In the genomic region with DNA sequence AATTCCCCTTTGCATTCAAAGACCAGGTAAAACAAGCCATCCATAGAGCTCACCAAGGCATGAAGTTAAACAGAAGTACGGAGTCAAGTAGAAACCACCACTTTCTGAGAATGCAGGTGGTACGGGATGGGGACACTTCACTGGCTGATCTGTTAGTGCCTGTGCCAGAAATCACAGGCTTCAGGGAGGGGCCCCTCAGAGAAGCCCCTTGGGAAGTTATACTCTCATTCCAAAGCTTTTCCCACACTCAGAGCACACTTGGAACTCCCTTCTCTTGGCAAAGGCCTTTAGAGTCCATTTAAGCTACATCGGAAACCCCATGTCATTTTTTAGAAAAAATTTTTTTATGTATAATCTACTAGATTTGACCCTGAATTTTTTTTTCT, we compare ENCODE assay signal across 10 cellular contexts.
DNase-seq lines count a peak whose midpoint lies in the region; ATAC-seq and TF ChIP-seq lines count a peak whose summit lies in the region.
"Had no signal": no experiment of that assay in that cellular context is flagged by ENCODE, and none has a peak within 500 bp of the region (broad histone marks: within the 10 kb centered on the region; RNA-seq: fewer than 3 reads in every experiment).

No MANE protein-coding gene starts in this region.

- no peak overlapping the region for H2AK5ac ChIP-seq in neuronal stem cell (ENCODE audit: low read depth, low read length)

- no peak overlapping the region for H2BK120ac ChIP-seq in neuronal stem cell (ENCODE audit: low read depth, low read length)

- no peak overlapping the region for H3K4me3 ChIP-seq in CD4-positive, alpha-beta memory T cell (ENCODE audit: low read length in 2 of 2)
- H3K4me3 ChIP-seq in heart left ventricle (peak overlapping the region in 6 of 12 donors; percentile 15 to 49 (median 42)), neuronal stem cell (ENCODE audit: low read length in 2 of 2) (peak overlapping the region in 1 of 2 donors; percentile 46)

- peak overlapping the region; percentile 20 for H3K18ac ChIP-seq in neuronal stem cell (ENCODE audit: low read length)

- WGBS in heart left ventricle, 4 donors, result 28 to 32% methylated on average over 3 of the region's 3 CpGs; no CpG with 5 or more reads in 2 of the 4 donors
- WGBS in neuronal stem cell (ENCODE audit: extremely low coverage in 2 of 2, insufficient read length in 2 of 2, insufficient replicate concordance in 1 of 2), 2 donors, result no CpG with 5 or more reads among the region's 3 CpGs

- peak overlapping the region; percentile 85 for H2AFZ ChIP-seq in neuronal stem cell (ENCODE audit: low read length)

- POLR2A ChIA-PET in CD4-positive, alpha-beta memory T cell (lab: Charles Lee; ENCODE audit: partially characterized antibody), result no interaction called here
- POLR2A ChIA-PET in T-cell (lab: Charles Lee), result no interaction called here

- peak overlapping the region; percentile 48 for H3K14ac ChIP-seq in neuronal stem cell (ENCODE audit: low read length)

- TF ChIP-seq CTCF in heart left ventricle (IDR thresholded peaks at IDR 0.05), result no peak

- no peak for DNase-seq in CD4-positive, alpha-beta memory T cell
- no peak for DNase-seq in T-cell
- no peak for DNase-seq in heart left ventricle
- no peak for DNase-seq in neuronal stem cell (ENCODE audit: low spot score)
- DNase-seq in NCI-H2171 (lab: John Stamatoyannopoulos, UW), result no peak
- no peak for DNase-seq in superior temporal gyrus (ENCODE audit: extremely low spot score)
- DNase-seq in stimulated activated CD8-positive, alpha-beta memory T cell treated with anti-CD3 and anti-CD28 coated beads, Interleukin-4, amount 100 ng/mL, for 48 hours, result no peak
- DNase-seq in stimulated activated CD4-positive, alpha-beta T cell treated with anti-CD3 and anti-CD28 coated beads, Interleukin-15, amount 100 ng/mL, for 24 hours, result no peak
- DNase-seq: activated naive CD4-positive, alpha-beta T cell treated with anti-CD3 and anti-CD28 coated beads, Interleukin-2, amount 10 ng/mL, durations not matched to agents 7 days and 5 days; hippocampal formation had no signal

- no peaks in the 10 kb centered on the region for H3K27me3 Mint-ChIP-seq in CD4-positive, alpha-beta memory T cell
- H3K27me3 Mint-ChIP-seq in T-cell, result no peaks in the 10 kb centered on the region
- H3K27me3 Mint-ChIP-seq: activated naive CD4-positive, alpha-beta T cell treated with anti-CD3 and anti-CD28 coated beads, Interleukin-2, amount 10 ng/mL, durations not matched to agents 7 days and 5 days had no signal

- H2BK5ac ChIP-seq in neuronal stem cell (ENCODE audit: low read length), result no peak overlapping the region

- H3K4me3 Mint-ChIP-seq in CD4-positive, alpha-beta memory T cell, result peak overlapping the region in 6 of 8 donors; percentile 5 to 72 (median 62)
- H3K4me3 Mint-ChIP-seq in T-cell, result peak overlapping the region; percentile 48 to 56 (median 49)
- H3K4me3 Mint-ChIP-seq: activated naive CD4-positive, alpha-beta T cell treated with anti-CD3 and anti-CD28 coated beads, Interleukin-2, amount 10 ng/mL, durations not matched to agents 7 days and 5 days had no signal

- H3K36me3 Mint-ChIP-seq in CD4-positive, alpha-beta memory T cell, result no peaks in the 10 kb centered on the region
- H3K36me3 Mint-ChIP-seq in T-cell, result no peaks in the 10 kb centered on the region
- H3K36me3 Mint-ChIP-seq: activated naive CD4-positive, alpha-beta T cell treated with anti-CD3 and anti-CD28 coated beads, Interleukin-2, amount 10 ng/mL, durations not matched to agents 7 days and 5 days had no signal

- ATAC-seq in T-cell (replicated peaks in 1 of 4) (no peak), heart left ventricle (peak; percentile 27 to 63 (median 52))

- no peak for TF ChIP-seq POLR2A in heart left ventricle (IDR thresholded peaks at IDR 0.05)

- H3K9me3 Mint-ChIP-seq in CD4-positive, alpha-beta memory T cell, result no peaks in the 10 kb centered on the region
- no peaks in the 10 kb centered on the region for H3K9me3 Mint-ChIP-seq in T-cell
- H3K9me3 Mint-ChIP-seq: activated naive CD4-positive, alpha-beta T cell treated with anti-CD3 and anti-CD28 coated beads, Interleukin-2, amount 10 ng/mL, durations not matched to agents 7 days and 5 days had no signal

- H3K4ac ChIP-seq in neuronal stem cell (ENCODE audit: low read length), result no peak overlapping the region

- H3K23ac ChIP-seq in neuronal stem cell (ENCODE audit: low read depth, low read length, poor library complexity), result no peak overlapping the region

- H4K8ac ChIP-seq in neuronal stem cell (ENCODE audit: low read depth, low read length), result no peak overlapping the region

- no peak overlapping the region for H2BK12ac ChIP-seq in neuronal stem cell (ENCODE audit: low read length)

- no peaks in the 10 kb centered on the region for H3K27me3 ChIP-seq in CD4-positive, alpha-beta memory T cell (ENCODE audit: insufficient read depth, low read length)
- H3K27me3 ChIP-seq in heart left ventricle (no peaks in the 10 kb centered on the region), neuronal stem cell (ENCODE audit: control insufficient read depth in 3 of 3, insufficient read depth in 3 of 3, low read depth in 1 of 3, low read length in 3 of 3) (no peaks in the 10 kb centered on the region)

- intact Hi-C loops in CD4-positive, alpha-beta memory T cell (cut with micrococcal nuclease), result no loop called here
- intact Hi-C loops in heart left ventricle (cut with DNase I), result loop anchor here in 1 of 10 donors (10.0 kb wide), 1 partner anchor 222 kb away; a partner anchor contains a TSS

- no peak overlapping the region for H2BK15ac ChIP-seq in neuronal stem cell (ENCODE audit: low read length)

- H3K4me1 ChIP-seq in CD4-positive, alpha-beta memory T cell (ENCODE audit: insufficient read depth, low read length), result peaks cover 5% of the 10 kb centered on the region
- H3K4me1 ChIP-seq in heart left ventricle, result peaks cover 0 to 29% (median 2%) of the 10 kb centered on the region in 12 donors
- H3K4me1 ChIP-seq in neuronal stem cell (ENCODE audit: control insufficient read depth in 2 of 2, insufficient read depth in 1 of 2, low read depth in 1 of 2, low read length in 2 of 2), result peaks cover 12 to 14% of the 10 kb centered on the region in 2 donors

- H3K27ac Mint-ChIP-seq in CD4-positive, alpha-beta memory T cell, result peak overlapping the region in 1 of 7 donors; percentile 18
- peak overlapping the region in 1 of 2 donors; percentile 58 for H3K27ac Mint-ChIP-seq in T-cell

- peaks cover 6 to 19% (median 14%) of the 10 kb centered on the region in 4 donors for H3K4me1 Mint-ChIP-seq in CD4-positive, alpha-beta memory T cell
- H3K4me1 Mint-ChIP-seq in T-cell, result peaks cover 6 to 13% (median 11%) of the 10 kb centered on the region in 3 donors

- H4K91ac ChIP-seq in neuronal stem cell (ENCODE audit: low read depth, low read length, poor library complexity), result no peak overlapping the region

- peak overlapping the region; percentile 69 for H3K4me2 ChIP-seq in neuronal stem cell (ENCODE audit: insufficient read depth, low read length, poor library complexity, severe bottlenecking)

- no peak overlapping the region for H3K9ac ChIP-seq in neuronal stem cell (ENCODE audit: low read depth, low read length, poor library complexity)

- H3K79me1 ChIP-seq in neuronal stem cell (ENCODE audit: low read depth, low read length), result no peaks in the 10 kb centered on the region

- no peaks in the 10 kb centered on the region for H3K9me3 ChIP-seq in CD4-positive, alpha-beta memory T cell (ENCODE audit: control insufficient read depth in 1 of 2, low read length in 2 of 2)
- H3K9me3 ChIP-seq in heart left ventricle (no peaks in the 10 kb centered on the region), neuronal stem cell (replicated peaks in 1 of 2; ENCODE audit: control insufficient read depth in 2 of 2, insufficient read depth in 1 of 2, low read depth in 1 of 2, low read length in 2 of 2) (no peaks in the 10 kb centered on the region)

- CTCF ChIA-PET in CD4-positive, alpha-beta memory T cell (lab: Charles Lee; ENCODE audit: partially characterized antibody), result interaction anchor here (0.8 kb wide), 1 partner anchor 292 kb away, joined by 3 read pairs; no protein-coding TSS in a partner anchor
- CTCF ChIA-PET in T-cell (lab: Charles Lee), result no interaction called here

- no peak overlapping the region for H3K27ac ChIP-seq in CD4-positive, alpha-beta memory T cell (ENCODE audit: low read depth, low read length)
- H3K27ac ChIP-seq in heart left ventricle, result peak overlapping the region in 9 of 12 donors; percentile 56 to 81 (median 70)
- peak overlapping the region; percentile 2 for H3K27ac ChIP-seq in neuronal stem cell (replicated peaks; ENCODE audit: low read length)

- no peaks in the 10 kb centered on the region for H3K36me3 ChIP-seq in CD4-positive, alpha-beta memory T cell (ENCODE audit: insufficient read depth, low read length)
- H3K36me3 ChIP-seq in heart left ventricle (no peaks in the 10 kb centered on the region), neuronal stem cell (replicated peaks in 1 of 2; ENCODE audit: control insufficient read depth in 2 of 2, insufficient read depth in 2 of 2, low read length in 2 of 2) (no peaks in the 10 kb centered on the region)

Comparison
In these comparisons a context has a peak if more than half of its experiments do, and no peak if none do; other contexts are left out.
1. ATAC-seq: peak in heart left ventricle (4 of 4); none in T-cell (0 of 4).